ENCODE assay signal across 12 cellular contexts in genomic region chr10:4136121-4136520, GRCh38.
A peak's percentile ranks its signal among the peaks of the same experiment; 100 is the strongest.
DNase-seq lines count a peak whose midpoint lies in the region; ATAC-seq and TF ChIP-seq lines count a peak whose summit lies in the region.
"Had no signal": no experiment of that assay in that cellular context is flagged by ENCODE, and none has a peak within 500 bp of the region (broad histone marks: within the 10 kb centered on the region; RNA-seq: fewer than 3 reads in every experiment).

No MANE protein-coding gene starts in this region.

- H3K9me2 ChIP-seq in Karpas-422 (replicated peaks; ENCODE audit: insufficient read depth, low read length): no peaks in the 10 kb centered on the region

- H4K20me1 ChIP-seq in mammary epithelial cell (ENCODE audit: insufficient read depth, low read length): no peaks in the 10 kb centered on the region
- H4K20me1 ChIP-seq in Karpas-422 (ENCODE audit: insufficient read depth, low read depth, low read length): no peaks in the 10 kb centered on the region

- H3K18ac ChIP-seq in neuronal stem cell (ENCODE audit: low read length): no peak overlapping the region

- no peak overlapping the region for H2BK5ac ChIP-seq in neuronal stem cell (ENCODE audit: low read length)

- no peak overlapping the region for H4K91ac ChIP-seq in neuronal stem cell (ENCODE audit: low read depth, low read length, poor library complexity)

- H3K27ac Mint-ChIP-seq in MCF 10A (ENCODE audit: low read depth, unreplicated experiment): no peak overlapping the region
- H3K27ac Mint-ChIP-seq in stimulated activated naive B cell treated with anti-CD40 and anti-IgM and Interleukin-4, amounts not matched to agents 10 μg/mL and 1 μg/mL and 100 μg/mL, for 72 hours: peak overlapping the region; percentile 65

- peak; percentile 95 for ATAC-seq in HG02763 (IDR thresholded peaks at IDR 0.05; ENCODE audit: unreplicated experiment)
- peak; percentile 72 for ATAC-seq in stimulated activated naive B cell treated with anti-CD40 and anti-IgM and Interleukin-4, amounts not matched to agents 10 μg/mL and 1 μg/mL and 100 μg/mL, for 72 hours (replicated peaks)

- H2AK5ac ChIP-seq in neuronal stem cell (ENCODE audit: low read depth, low read length): no peak overlapping the region

- no peak overlapping the region for H3K4ac ChIP-seq in neuronal stem cell (ENCODE audit: low read length)

- H3K4me2 ChIP-seq in mammary epithelial cell (ENCODE audit: insufficient read depth, low read depth, low read length) (no peak overlapping the region), Karpas-422 (ENCODE audit: low read depth, low read length, poor library complexity, severe bottlenecking) (peak overlapping the region; percentile 77), neuronal stem cell (ENCODE audit: insufficient read depth, low read length, poor library complexity, severe bottlenecking) (no peak overlapping the region)

- H3K9me3 Mint-ChIP-seq in MCF 10A (ENCODE audit: unreplicated experiment): peaks cover 8% of the 10 kb centered on the region
- H3K9me3 Mint-ChIP-seq in stimulated activated naive B cell treated with anti-CD40 and anti-IgM and Interleukin-4, amounts not matched to agents 10 μg/mL and 1 μg/mL and 100 μg/mL, for 72 hours: peaks cover 12 to 14% of the 10 kb centered on the region in 2 donors

- POLR2A ChIA-PET in MCF 10A (lab: Yijun Ruan, JAX): no interaction called here

- H3K79me2 ChIP-seq in mammary epithelial cell (ENCODE audit: insufficient read depth, low read length) (no peaks in the 10 kb centered on the region), Karpas-422 (ENCODE audit: low read length) (no peaks in the 10 kb centered on the region)

- peak; percentile 37 for DNase-seq in mammary epithelial cell
- DNase-seq in MCF 10A (ENCODE audit: unreplicated experiment): no peak
- DNase-seq in Karpas-422: peak; percentile 93
- DNase-seq in stimulated activated naive B cell treated with anti-CD40 and anti-IgM and Interleukin-4, amounts not matched to agents 10 μg/mL and 1 μg/mL and 100 μg/mL, for 72 hours: peak; percentile 24
- DNase-seq in hepatic stellate cell (ENCODE audit: low spot score): no peak
- no peak for DNase-seq in neuronal stem cell (ENCODE audit: low spot score)
- DNase-seq in T1000 (lab: John Stamatoyannopoulos, UW): no peak
- DNase-seq: ACHN, adrenal gland, NCI-H2107 had no signal

- H3K4me1 ChIP-seq in mammary epithelial cell (ENCODE audit: insufficient read depth, low read length) (peaks cover 13% of the 10 kb centered on the region), Karpas-422 (ENCODE audit: low read length) (peaks cover 69% of the 10 kb centered on the region), neuronal stem cell (ENCODE audit: control insufficient read depth in 2 of 2, insufficient read depth in 1 of 2, low read depth in 1 of 2, low read length in 2 of 2) (peaks cover 0 to 4% of the 10 kb centered on the region in 2 donors)

- H3K36me3 ChIP-seq in mammary epithelial cell (ENCODE audit: insufficient read depth, low read length) (no peaks in the 10 kb centered on the region), Karpas-422 (ENCODE audit: insufficient read depth, low read length) (no peaks in the 10 kb centered on the region), neuronal stem cell (replicated peaks in 1 of 2; ENCODE audit: control insufficient read depth in 2 of 2, insufficient read depth in 2 of 2, low read length in 2 of 2) (no peaks in the 10 kb centered on the region)
- H3K36me3 ChIP-seq: adrenal gland had no signal

- no peak overlapping the region for H2BK15ac ChIP-seq in neuronal stem cell (ENCODE audit: low read length)

- H3K9ac ChIP-seq in mammary epithelial cell (ENCODE audit: insufficient read depth, low read length) (no peak overlapping the region), Karpas-422 (ENCODE audit: low read length) (no peak overlapping the region), neuronal stem cell (ENCODE audit: low read depth, low read length, poor library complexity) (no peak overlapping the region)

- H3K4me3 Mint-ChIP-seq in MCF 10A (ENCODE audit: unreplicated experiment): no peak overlapping the region
- peak overlapping the region in 1 of 2 donors; percentile 35 for H3K4me3 Mint-ChIP-seq in stimulated activated naive B cell treated with anti-CD40 and anti-IgM and Interleukin-4, amounts not matched to agents 10 μg/mL and 1 μg/mL and 100 μg/mL, for 72 hours

- H3K14ac ChIP-seq in neuronal stem cell (ENCODE audit: low read length): no peak overlapping the region

- H3K23ac ChIP-seq in neuronal stem cell (ENCODE audit: low read depth, low read length, poor library complexity): no peak overlapping the region

- H2BK120ac ChIP-seq in neuronal stem cell (ENCODE audit: low read depth, low read length): no peak overlapping the region

- intact Hi-C loops in mammary epithelial cell (cut with micrococcal nuclease): no loop called here
- intact Hi-C loops in MCF 10A (cut with micrococcal nuclease): no loop called here

- H2AFZ ChIP-seq in mammary epithelial cell (ENCODE audit: low read depth, low read length) (peak overlapping the region; percentile 20), Karpas-422 (ENCODE audit: low read length) (no peak overlapping the region), neuronal stem cell (ENCODE audit: low read length) (no peak overlapping the region)

- no peaks in the 10 kb centered on the region for H3K36me3 Mint-ChIP-seq in MCF 10A (ENCODE audit: insufficient read depth, unreplicated experiment)
- peaks cover 7 to 16% of the 10 kb centered on the region in 2 donors for H3K36me3 Mint-ChIP-seq in stimulated activated naive B cell treated with anti-CD40 and anti-IgM and Interleukin-4, amounts not matched to agents 10 μg/mL and 1 μg/mL and 100 μg/mL, for 72 hours

- no peaks in the 10 kb centered on the region for H3K9me3 ChIP-seq in mammary epithelial cell (replicated peaks; ENCODE audit: insufficient read depth, low read length)
- H3K9me3 ChIP-seq in Karpas-422 (ENCODE audit: low read length): no peaks in the 10 kb centered on the region
- H3K9me3 ChIP-seq in neuronal stem cell (replicated peaks in 1 of 2; ENCODE audit: control insufficient read depth in 2 of 2, insufficient read depth in 1 of 2, low read depth in 1 of 2, low read length in 2 of 2): peaks cover 5 to 9% of the 10 kb centered on the region in 2 donors
- H3K9me3 ChIP-seq: adrenal gland had no signal

- no peak overlapping the region for H3K4me3 ChIP-seq in mammary epithelial cell (replicated peaks in 1 of 3; ENCODE audit: insufficient read depth in 1 of 3, low read depth in 2 of 3, low read length in 3 of 3)
- H3K4me3 ChIP-seq in Karpas-422 (ENCODE audit: low read length): peak overlapping the region; percentile 34
- H3K4me3 ChIP-seq in neuronal stem cell (ENCODE audit: low read length in 2 of 2): no peak overlapping the region
- H3K4me3 ChIP-seq: adrenal gland, lung had no signal

- dilution Hi-C loops in mammary epithelial cell (cut with HindIII; ENCODE audit: low sequenced_read_pairs): no loop called here

- no peak overlapping the region for H4K8ac ChIP-seq in neuronal stem cell (ENCODE audit: low read depth, low read length)

- in situ Hi-C loops in mammary epithelial cell (cut with MboI; ENCODE audit: low sequenced_read_pairs in 2 of 2): no loop called here

- 62% methylated on average over 2 of the region's 2 CpGs for WGBS in mammary epithelial cell (ENCODE audit: low coverage, missing lambda C conversion rate)
- no CpG with 5 or more reads among the region's 2 CpGs for WGBS in neuronal stem cell (ENCODE audit: extremely low coverage in 2 of 2, insufficient read length in 2 of 2, insufficient replicate concordance in 1 of 2), 2 donors

- no peaks in the 10 kb centered on the region for H3K79me1 ChIP-seq in neuronal stem cell (ENCODE audit: low read depth, low read length)

- H3K27me3 Mint-ChIP-seq in MCF 10A (ENCODE audit: insufficient read depth, unreplicated experiment): no peaks in the 10 kb centered on the region
- no peaks in the 10 kb centered on the region for H3K27me3 Mint-ChIP-seq in stimulated activated naive B cell treated with anti-CD40 and anti-IgM and Interleukin-4, amounts not matched to agents 10 μg/mL and 1 μg/mL and 100 μg/mL, for 72 hours

- BruUV-seq in mammary epithelial cell (replicated peaks; lab: Mats Ljungman, UMichigan): no TSS peak
- no TSS peak for BruUV-seq in MCF 10A (replicated peaks; lab: Mats Ljungman, UMichigan)

- H3K27me3 ChIP-seq in mammary epithelial cell (ENCODE audit: insufficient read depth, low read length) (no peaks in the 10 kb centered on the region), Karpas-422 (ENCODE audit: low read length) (no peaks in the 10 kb centered on the region; the same call in 1 of the 2 replicates), neuronal stem cell (ENCODE audit: control insufficient read depth in 3 of 3, insufficient read depth in 3 of 3, low read depth in 1 of 3, low read length in 3 of 3) (no peaks in the 10 kb centered on the region)
- H3K27me3 ChIP-seq: adrenal gland had no signal

- H3K27ac ChIP-seq in mammary epithelial cell (ENCODE audit: insufficient read depth, low read depth, low read length) (no peak overlapping the region), Karpas-422 (ENCODE audit: low read length) (peak overlapping the region; percentile 78), neuronal stem cell (replicated peaks; ENCODE audit: low read length) (no peak overlapping the region)
- H3K27ac ChIP-seq: adrenal gland had no signal

- H3K4me1 Mint-ChIP-seq in MCF 10A (ENCODE audit: insufficient read depth, unreplicated experiment): no peaks in the 10 kb centered on the region
- peaks cover 25 to 32% of the 10 kb centered on the region in 2 donors for H3K4me1 Mint-ChIP-seq in stimulated activated naive B cell treated with anti-CD40 and anti-IgM and Interleukin-4, amounts not matched to agents 10 μg/mL and 1 μg/mL and 100 μg/mL, for 72 hours

- no peak overlapping the region for H2BK12ac ChIP-seq in neuronal stem cell (ENCODE audit: low read length)

- no peak for TF ChIP-seq CTCF in mammary epithelial cell (conservative IDR thresholded peaks at IDR 0.05 in 1 of 2, IDR thresholded peaks at IDR 0.05 in 1 of 2; ENCODE audit: extremely low read depth in 1 of 2, insufficient read depth in 1 of 2, low read depth in 1 of 2, low read length in 2 of 2)
- no peak for TF ChIP-seq CTCF in MCF 10A (IDR thresholded peaks at IDR 0.05; ENCODE audit: unreplicated experiment)

- CTCF ChIA-PET in mammary epithelial cell (lab: Charles Lee; ENCODE audit: low non-redundant PET) (no interaction called here), MCF 10A (lab: Yijun Ruan, JAX) (interaction anchor here (0.6 kb wide), 1 partner anchor 556 kb away, joined by 3 read pairs; no protein-coding TSS in a partner anchor)

Comparison
In these comparisons a context has a peak if more than half of its experiments do, and no peak if none do; other contexts are left out.
1. DNase-seq: peak in mammary epithelial cell (single experiment), Karpas-422 (single experiment) and stimulated activated naive B cell treated with anti-CD40 and anti-IgM and Interleukin-4, amounts not matched to agents 10 μg/mL and 1 μg/mL and 100 μg/mL, for 72 hours (single experiment); none in MCF 10A (single experiment), hepatic stellate cell (single experiment), neuronal stem cell (single experiment) and T1000 (single experiment).